ENCODE assay signal across 8 cellular contexts in genomic region chr11:15101072-15101701, GRCh38. TPM values are rescaled to one million over a fixed set of nuclear protein-coding genes. Genes with fewer than 3 reads are reported as not detected.
DNase-seq lines count a peak whose midpoint lies in the region; ATAC-seq and TF ChIP-seq lines count a peak whose summit lies in the region.

No MANE protein-coding gene starts in this region.

- peak; percentile 98 for TF ChIP-seq CTCF in fibroblast of lung (conservative IDR thresholded peaks at IDR 0.05 in 1 of 2, IDR thresholded peaks at IDR 0.05 in 1 of 2; ENCODE audit: low read depth in 1 of 2, low read length in 2 of 2)
- TF ChIP-seq CTCF in neural cell (IDR thresholded peaks at IDR 0.05; ENCODE audit: poor library complexity, severe bottlenecking) = peak; percentile 82
- peak; percentile 41 to 86 (median 56) for TF ChIP-seq CTCF in testis (IDR thresholded peaks at IDR 0.05)

- H4K20me1 ChIP-seq in fibroblast of lung (ENCODE audit: control insufficient read depth, extremely low read depth, insufficient read depth, low read length) (no peaks in the 10 kb centered on the region), neural cell (ENCODE audit: insufficient read depth) (no peaks in the 10 kb centered on the region)

- no peaks in the 10 kb centered on the region for H3F3A ChIP-seq in neural cell (ENCODE audit: insufficient read depth, low read length, poor library complexity, severe bottlenecking)

- TF ChIP-seq POLR2A in testis (IDR thresholded peaks at IDR 0.05) = no peak

- no peaks in the 10 kb centered on the region for H3K27me3 ChIP-seq in fibroblast of lung (ENCODE audit: control insufficient read depth, insufficient read depth, low read length)
- H3K27me3 ChIP-seq in neural cell (ENCODE audit: insufficient read depth, low read depth, low read length) = no peaks in the 10 kb centered on the region
- H3K27me3 ChIP-seq in testis = no peaks in the 10 kb centered on the region

- intact Hi-C loops in testis (cut with DNase I; ENCODE audit: low total_unique reads) = no loop called here

- H3K4me2 ChIP-seq in fibroblast of lung (ENCODE audit: extremely low read depth, insufficient read depth, low read length) = no peak overlapping the region
- no peak overlapping the region for H3K4me2 ChIP-seq in neural cell (ENCODE audit: low read length)

- H3K9ac ChIP-seq in fibroblast of lung (ENCODE audit: insufficient read depth, low read length) (no peak overlapping the region), neural cell (ENCODE audit: low read length) (no peak overlapping the region)

- H3K4me3 ChIP-seq in fibroblast of lung (replicated peaks in 1 of 4; ENCODE audit: control extremely low read depth in 1 of 4, insufficient read depth in 1 of 4, low read depth in 3 of 4, low read length in 4 of 4) (no peak overlapping the region), neural cell (ENCODE audit: low read length) (no peak overlapping the region), testis (no peak overlapping the region)

- no peak for TF ChIP-seq EP300 in neural cell (conservative IDR thresholded peaks at IDR 0.05; ENCODE audit: poor library complexity, severe bottlenecking)

- H3K36me3 ChIP-seq in fibroblast of lung (ENCODE audit: control insufficient read depth, insufficient read depth, low read length) (no peaks in the 10 kb centered on the region), neural cell (ENCODE audit: insufficient read depth, low read length) (no peaks in the 10 kb centered on the region), testis (ENCODE audit: low read depth, missing control alignments) (no peaks in the 10 kb centered on the region)

- peak overlapping the region; percentile 29 for H2AFZ ChIP-seq in fibroblast of lung (ENCODE audit: low read length)
- no peak overlapping the region for H2AFZ ChIP-seq in neural cell (ENCODE audit: low read depth, low read length)

- WGBS in testis, 2 donors = 15 to 18% methylated on average over 8 of the region's 8 CpGs

- no peaks in the 10 kb centered on the region for H3K9me3 ChIP-seq in fibroblast of lung (ENCODE audit: control insufficient read depth, insufficient read depth, low read depth, low read length)
- no peaks in the 10 kb centered on the region for H3K9me3 ChIP-seq in neural cell (ENCODE audit: low read length)
- no peaks in the 10 kb centered on the region for H3K9me3 ChIP-seq in testis

- H3K27ac ChIP-seq in fibroblast of lung (ENCODE audit: insufficient read depth, low read length) (no peak overlapping the region), neural cell (ENCODE audit: low read length) (no peak overlapping the region), testis (no peak overlapping the region)

- TF ChIP-seq RAD21 in neural cell (conservative IDR thresholded peaks at IDR 0.05) = peak; percentile 82

- H3K9me2 ChIP-seq in neural cell (ENCODE audit: insufficient read depth, low read length) = no peaks in the 10 kb centered on the region

- no peaks in the 10 kb centered on the region for H3K79me2 ChIP-seq in fibroblast of lung (ENCODE audit: control insufficient read depth, insufficient read depth, low read length)
- no peaks in the 10 kb centered on the region for H3K79me2 ChIP-seq in neural cell (replicated peaks; ENCODE audit: insufficient read depth, low read length)

- DNase-seq in COR-L47 (lab: John Stamatoyannopoulos, UW) = peak; percentile 48
- DNase-seq in GM19240 (ENCODE audit: insufficient read length, low spot score) = peak; percentile 32
- peak; percentile 50 for DNase-seq in NCI-H774 (lab: John Stamatoyannopoulos, UW)
- DNase-seq in activated T-cell treated with anti-CD3 and anti-CD28 coated beads for 48 hours (ENCODE audit: low read depth) = peak; percentile 39
- DNase-seq in fibroblast of lung (ENCODE audit: low read depth in 2 of 2) = peak; percentile 51 to 83
- peak; percentile 73 for DNase-seq in testis

- H3K4me1 ChIP-seq in fibroblast of lung (ENCODE audit: control insufficient read depth, extremely low read depth, insufficient read depth, low read length) (peaks cover 6% of the 10 kb centered on the region), testis (no peaks in the 10 kb centered on the region)

- ATAC-seq in HG03442 (IDR thresholded peaks at IDR 0.05; ENCODE audit: unreplicated experiment) = peak; percentile 80

TF ChIP-seq in neural cell, 6 proteins besides CTCF, POLR2A, EP300 and RAD21:
- TF ChIP-seq EZH2 (IDR thresholded peaks at IDR 0.05; ENCODE audit: borderline replicate concordance, insufficient read depth, low read length, poor library complexity, severe bottlenecking) = no peak
- peak; percentile 89 for TF ChIP-seq SMC3 (conservative IDR thresholded peaks at IDR 0.05; ENCODE audit: poor library complexity)

RNA-seq across cellular contexts. Expression of gene INSC, which starts 13.5 kb away (rescaled TPM):
- total RNA-seq in fibroblast of lung = 0.77 and 8.3 TPM in 2 replicates
- 0.90 and 2.1 TPM in 2 replicates for polyA plus RNA-seq in fibroblast of lung
- 0.62 and 1.8 TPM in 2 replicates for polyA plus RNA-seq in fibroblast of lung (2012)
- polyA minus RNA-seq in fibroblast of lung (ENCODE audit: low replicate concordance) = 1.1 TPM in 1 of 2 replicates, not detected in the other
- 0.12 TPM in 1 of 2 replicates, not detected in the other for polyA plus RNA-seq in neural cell
- not detected in 2 replicates for polyA minus RNA-seq in neural cell
- total RNA-seq in testis = 1 to 10 TPM; 2.2 TPM
- polyA plus RNA-seq in testis (ENCODE audit: insufficient read depth, low read depth, low replicate concordance) = 2.5 TPM

RNA-seq across cellular contexts. Expression of gene CALCB, which starts 27.8 kb away (rescaled TPM):
- total RNA-seq in fibroblast of lung (0.17 and 0.26 TPM in 2 replicates), testis (1 to 10 TPM; 1.2 to 1.7 TPM)
- polyA plus RNA-seq in fibroblast of lung (0.06 TPM in 1 of 2 replicates, not detected in the other), neural cell (not detected in 2 replicates), testis (ENCODE audit: insufficient read depth, low read depth, low replicate concordance) (0.50 TPM)
- polyA plus RNA-seq in fibroblast of lung (2012) = not detected in 2 replicates
- polyA minus RNA-seq in fibroblast of lung (ENCODE audit: low replicate concordance) (not detected in 2 replicates), neural cell (not detected in 2 replicates)
